In genomic region chr15:78056714-78057269, GRCh38 we compare ENCODE assay signal across 8 cellular contexts. TPM values are rescaled to one million over a fixed set of nuclear protein-coding genes. Genes with fewer than 3 reads are reported as not detected.
DNase-seq lines count a peak whose midpoint lies in the region; ATAC-seq, FAIRE-seq and TF ChIP-seq lines count a peak whose summit lies in the region.

No MANE protein-coding gene starts in this region.

- H3K9ac ChIP-seq in mucosa of stomach (ENCODE audit: low read length) = peak overlapping the region; percentile 31

- H3K27me3 ChIP-seq in mucosa of stomach (ENCODE audit: control insufficient read depth, insufficient read depth, low read length) = no peaks in the 10 kb centered on the region

- peaks cover 65% of the 10 kb centered on the region for H3K4me1 ChIP-seq in mucosa of stomach (ENCODE audit: control insufficient read depth, insufficient read depth, low read length)

- no peak for ATAC-seq in GM21619 (IDR thresholded peaks at IDR 0.05; ENCODE audit: unreplicated experiment)

- no peak for FAIRE-seq in frontal cortex (lab: Jason Lieb, UNC)

- H3K36me3 ChIP-seq in mucosa of stomach (ENCODE audit: control insufficient read depth, insufficient read depth, low read length) = peaks cover 7% of the 10 kb centered on the region

- peak; percentile 35 for DNase-seq in GM12865 (ENCODE audit: low read depth)
- DNase-seq in NCI-H69 (lab: John Stamatoyannopoulos, UW) = peak; percentile 37
- DNase-seq in choroid plexus epithelial cell (ENCODE audit: low read depth) = peak; percentile 56
- DNase-seq in T-helper 9 cell = no peak
- no peak for DNase-seq in cortex of kidney (lab: John Stamatoyannopoulos, UW)
- no peak for DNase-seq in frontal cortex (ENCODE audit: low spot score in 2 of 2)

- no peak for TF ChIP-seq CTCF in GM12865 (IDR thresholded peaks at IDR 0.05; ENCODE audit: insufficient read depth, low read depth, low read length, missing control alignments)
- TF ChIP-seq CTCF in choroid plexus epithelial cell (conservative IDR thresholded peaks at IDR 0.05; ENCODE audit: low read depth, low read length) = no peak

- H3K4me3 ChIP-seq in GM12865 (ENCODE audit: low read depth, low read length) = no peak overlapping the region
- H3K4me3 ChIP-seq in choroid plexus epithelial cell (ENCODE audit: low read depth, low read length) = no peak overlapping the region
- no peak overlapping the region for H3K4me3 ChIP-seq in mucosa of stomach (ENCODE audit: low read length)

- no peaks in the 10 kb centered on the region for H3K9me3 ChIP-seq in mucosa of stomach (ENCODE audit: control insufficient read depth, low read length)

RNA-seq across cellular contexts. Expression of gene TBC1D2B, which starts 20.7 kb away (rescaled TPM):
- 10.6 TPM for total RNA-seq in frontal cortex

RNA-seq across cellular contexts. Expression of gene SH2D7, which starts 35.6 kb away (rescaled TPM):
- not detected for total RNA-seq in frontal cortex

Comparison
In these comparisons a context has a peak if more than half of its experiments do, and no peak if none do; other contexts are left out.
1. DNase-seq: peak in GM12865 (single experiment), NCI-H69 (single experiment) and choroid plexus epithelial cell (single experiment); none in T-helper 9 cell (single experiment), cortex of kidney (single experiment) and frontal cortex (0 of 2).